Comparison of ENCODE assay signal across 18 cellular contexts in genomic region chr10:15163261-15163864, GRCh38. TPM values are rescaled to one million over a fixed set of nuclear protein-coding genes. Genes with fewer than 3 reads are reported as not detected.
DNase-seq lines count a peak whose midpoint lies in the region; ATAC-seq lines count a peak whose summit lies in the region.
"Had no signal": no experiment of that assay in that cellular context is flagged by ENCODE, and none has a peak within 500 bp of the region (broad histone marks: within the 10 kb centered on the region; RNA-seq: fewer than 3 reads in every experiment).

No MANE protein-coding gene starts in this region.

- POLR2A ChIA-PET in naive thymus-derived CD8-positive, alpha-beta T cell (lab: Charles Lee) = interaction anchor here (0.9 kb wide), 1 partner anchor 206 kb away, joined by 7 read pairs; no protein-coding TSS in a partner anchor

- ATAC-seq in stimulated activated naive CD8-positive, alpha-beta T cell treated with anti-CD3 and anti-CD28 coated beads, Interleukin-15, amount 100 ng/mL, for 72 hours = no peak
- no peak for ATAC-seq in naive thymus-derived CD8-positive, alpha-beta T cell
- ATAC-seq in GM19351 (IDR thresholded peaks at IDR 0.05; ENCODE audit: unreplicated experiment) (no peak), HG02884 (IDR thresholded peaks at IDR 0.05; ENCODE audit: unreplicated experiment) (no peak)
- ATAC-seq: activated naive CD4-positive, alpha-beta T cell treated with anti-CD3 and anti-CD28 coated beads, Interleukin-2, amount 50 U/mL, for 72 hours; effector memory CD8-positive, alpha-beta T cell; left lung; mucosa of descending colon; Panc1 had no signal

- peaks cover 39% of the 10 kb centered on the region for H3K4me1 Mint-ChIP-seq in stimulated activated naive CD8-positive, alpha-beta T cell treated with anti-CD3 and anti-CD28 coated beads, Interleukin-15, Interleukin-2, amounts not matched to agents 100 ng/mL and 50 ng/mL, for 24 hours (ENCODE audit: low read depth)
- peaks cover 55% of the 10 kb centered on the region for H3K4me1 Mint-ChIP-seq in stimulated activated naive CD8-positive, alpha-beta T cell treated with anti-CD3 and anti-CD28 coated beads, Interleukin-15, amount 100 ng/mL, for 72 hours
- H3K4me1 Mint-ChIP-seq in naive thymus-derived CD8-positive, alpha-beta T cell = peaks cover 27 to 78% (median 61%) of the 10 kb centered on the region in 4 donors

- no peaks in the 10 kb centered on the region for H3K9me3 Mint-ChIP-seq in stimulated activated naive CD8-positive, alpha-beta T cell treated with anti-CD3 and anti-CD28 coated beads, Interleukin-15, Interleukin-2, amounts not matched to agents 100 ng/mL and 50 ng/mL, for 24 hours
- no peaks in the 10 kb centered on the region for H3K9me3 Mint-ChIP-seq in stimulated activated naive CD8-positive, alpha-beta T cell treated with anti-CD3 and anti-CD28 coated beads, Interleukin-15, amount 100 ng/mL, for 72 hours
- no peaks in the 10 kb centered on the region for H3K9me3 Mint-ChIP-seq in naive thymus-derived CD8-positive, alpha-beta T cell
- H3K9me3 Mint-ChIP-seq: activated naive CD4-positive, alpha-beta T cell treated with anti-CD3 and anti-CD28 coated beads, Interleukin-2, amount 50 U/mL, for 72 hours; effector memory CD8-positive, alpha-beta T cell had no signal

- DNase-seq in stimulated activated naive CD8-positive, alpha-beta T cell treated with anti-CD3 and anti-CD28 coated beads, Interleukin-15, amount 100 ng/mL, for 72 hours = no peak
- DNase-seq in NOMO-1 treated with DMSO at 0.1 percent for 48 hours (lab: John Stamatoyannopoulos, UW; ENCODE audit: unreplicated experiment) = peak; percentile 63
- peak; percentile 45 for DNase-seq in dermis blood vessel endothelial cell
- DNase-seq in naive thymus-derived CD8-positive, alpha-beta T cell = no peak
- no peak for DNase-seq in Ammon's horn (ENCODE audit: low spot score)
- DNase-seq: activated CD4-positive, alpha-beta T cell treated with anti-CD3 and anti-CD28 coated beads, Interleukin-2, amount 50 U/mL, for 1 hour; effector memory CD8-positive, alpha-beta T cell; left lung; mucosa of descending colon; NCI-H1436; NCI-H748 treated with DMSO at 0.1 percent for 48 hours; stimulated activated CD4-positive, alpha-beta T cell treated with anti-CD3 and anti-CD28 coated beads, Interleukin-12 subunit alpha, Interleukin-12 subunit beta, amount 100 ng/mL, for 4 hours; T1000 had no signal

- peaks cover 3% of the 10 kb centered on the region for H3K36me3 Mint-ChIP-seq in stimulated activated naive CD8-positive, alpha-beta T cell treated with anti-CD3 and anti-CD28 coated beads, Interleukin-15, Interleukin-2, amounts not matched to agents 100 ng/mL and 50 ng/mL, for 24 hours (ENCODE audit: low read depth)
- peaks cover 0 to 14% (median 3%) of the 10 kb centered on the region in 3 donors for H3K36me3 Mint-ChIP-seq in naive thymus-derived CD8-positive, alpha-beta T cell

- H3K27ac Mint-ChIP-seq in stimulated activated naive CD8-positive, alpha-beta T cell treated with anti-CD3 and anti-CD28 coated beads, Interleukin-15, Interleukin-2, amounts not matched to agents 100 ng/mL and 50 ng/mL, for 24 hours = peak overlapping the region; percentile 63
- H3K27ac Mint-ChIP-seq in stimulated activated naive CD8-positive, alpha-beta T cell treated with anti-CD3 and anti-CD28 coated beads, Interleukin-15, amount 100 ng/mL, for 72 hours = peak overlapping the region in 1 of 2 donors; percentile 74
- H3K27ac Mint-ChIP-seq in naive thymus-derived CD8-positive, alpha-beta T cell = peak overlapping the region in 2 of 10 donors; percentile 56 to 61
- H3K27ac Mint-ChIP-seq: effector memory CD8-positive, alpha-beta T cell had no signal

- H3K4me3 Mint-ChIP-seq in stimulated activated naive CD8-positive, alpha-beta T cell treated with anti-CD3 and anti-CD28 coated beads, Interleukin-15, Interleukin-2, amounts not matched to agents 100 ng/mL and 50 ng/mL, for 24 hours = no peak overlapping the region
- H3K4me3 Mint-ChIP-seq in stimulated activated naive CD8-positive, alpha-beta T cell treated with anti-CD3 and anti-CD28 coated beads, Interleukin-15, amount 100 ng/mL, for 72 hours = no peak overlapping the region
- peak overlapping the region in 5 of 10 donors; percentile 6 to 29 (median 14) for H3K4me3 Mint-ChIP-seq in naive thymus-derived CD8-positive, alpha-beta T cell
- H3K4me3 Mint-ChIP-seq: effector memory CD8-positive, alpha-beta T cell had no signal

- no peaks in the 10 kb centered on the region for H3K27me3 Mint-ChIP-seq in stimulated activated naive CD8-positive, alpha-beta T cell treated with anti-CD3 and anti-CD28 coated beads, Interleukin-15, Interleukin-2, amounts not matched to agents 100 ng/mL and 50 ng/mL, for 24 hours
- no peaks in the 10 kb centered on the region for H3K27me3 Mint-ChIP-seq in stimulated activated naive CD8-positive, alpha-beta T cell treated with anti-CD3 and anti-CD28 coated beads, Interleukin-15, amount 100 ng/mL, for 72 hours
- no peaks in the 10 kb centered on the region for H3K27me3 Mint-ChIP-seq in naive thymus-derived CD8-positive, alpha-beta T cell
- H3K27me3 Mint-ChIP-seq: effector memory CD8-positive, alpha-beta T cell had no signal

RNA-seq across cellular contexts. Expression of gene NMT2, which starts 5.1 kb away (rescaled TPM):
- total RNA-seq in dermis blood vessel endothelial cell = 40.6 and 70.3 TPM in 2 replicates
- total RNA-seq in naive thymus-derived CD8-positive, alpha-beta T cell = 10 to 100 TPM; 81.3 to 86.4 TPM
- polyA plus RNA-seq in naive thymus-derived CD8-positive, alpha-beta T cell = 10 to 100 TPM; 31.7 to 40.4 (median 34.9) TPM

Comparison
In these comparisons a context has a peak if more than half of its experiments do, and no peak if none do; other contexts are left out.
1. DNase-seq: peak in NOMO-1 treated with DMSO at 0.1 percent for 48 hours (single experiment) and dermis blood vessel endothelial cell (single experiment); none in stimulated activated naive CD8-positive, alpha-beta T cell treated with anti-CD3 and anti-CD28 coated beads, Interleukin-15, amount 100 ng/mL, for 72 hours (0 of 2), naive thymus-derived CD8-positive, alpha-beta T cell (0 of 10) and Ammon's horn (single experiment).